In genomic region chr4:86947494-86948120, GRCh38 we compare ENCODE assay signal across 15 cellular contexts. TPM values are rescaled to one million over a fixed set of nuclear protein-coding genes. Genes with fewer than 3 reads are reported as not detected.
A peak's percentile ranks its signal among the peaks of the same experiment; 100 is the strongest.
DNase-seq lines count a peak whose midpoint lies in the region; ATAC-seq, FAIRE-seq and TF ChIP-seq lines count a peak whose summit lies in the region.
"Had no signal": no experiment of that assay in that cellular context is flagged by ENCODE, and none has a peak within 500 bp of the region (broad histone marks: within the 10 kb centered on the region; RNA-seq: fewer than 3 reads in every experiment).

No MANE protein-coding gene starts in this region.

- peaks cover 2% of the 10 kb centered on the region; the same call in 1 of the 2 replicates for H3K36me3 ChIP-seq in HUES6 (ENCODE audit: control insufficient read depth, insufficient read depth, low read length)
- peaks cover 0 to 16% (median 4%) of the 10 kb centered on the region in 4 donors for H3K36me3 ChIP-seq in upper lobe of left lung
- no peaks in the 10 kb centered on the region for H3K36me3 ChIP-seq in MG63

- H3K36me3 Mint-ChIP-seq in stimulated activated effector memory CD8-positive, alpha-beta T cell treated with anti-CD3 and anti-CD28 coated beads, Interleukin-12 subunit alpha, Interleukin-12 subunit beta, amount 100 ng/mL, for 72 hours: peaks cover 29% of the 10 kb centered on the region

- no peaks in the 10 kb centered on the region for H3K9me3 Mint-ChIP-seq in stimulated activated effector memory CD8-positive, alpha-beta T cell treated with anti-CD3 and anti-CD28 coated beads, Interleukin-12 subunit alpha, Interleukin-12 subunit beta, amount 100 ng/mL, for 72 hours
- H3K9me3 Mint-ChIP-seq: HFFc6 had no signal

- no peak overlapping the region for H3K27ac Mint-ChIP-seq in stimulated activated effector memory CD8-positive, alpha-beta T cell treated with anti-CD3 and anti-CD28 coated beads, Interleukin-12 subunit alpha, Interleukin-12 subunit beta, amount 100 ng/mL, for 72 hours
- H3K27ac Mint-ChIP-seq: HFFc6 had no signal

- no peak for DNase-seq in left ventricle myocardium superior
- DNase-seq in Right ventricle myocardium inferior (ENCODE audit: missing footprints): no peak
- no peak for DNase-seq in upper lobe of left lung
- no peak for DNase-seq in HuH-7 (ENCODE audit: low spot score)
- no peak for DNase-seq in stimulated activated effector memory CD8-positive, alpha-beta T cell treated with anti-CD3 and anti-CD28 coated beads, Interleukin-12 subunit alpha, Interleukin-12 subunit beta, amount 100 ng/mL, for 72 hours (ENCODE audit: low spot score in 2 of 2)
- no peak for DNase-seq in MG63
- DNase-seq: activated T-cell treated with anti-CD3 and anti-CD28 coated beads for 4 hours; HFFc6; NCI-H1930; SHP77 treated with DMSO at 0.1 percent for 48 hours; stimulated activated CD4-positive, alpha-beta T cell treated with anti-CD3 and anti-CD28 coated beads, Interleukin-1b, Interleukin-23, amount 100 ng/mL, for 48 hours had no signal

- H3K4me1 ChIP-seq in HUES6 (ENCODE audit: control insufficient read depth, insufficient read depth, low read length): peaks cover 65% of the 10 kb centered on the region
- peaks cover 20 to 32% (median 25%) of the 10 kb centered on the region in 4 donors for H3K4me1 ChIP-seq in upper lobe of left lung

- no peak for TF ChIP-seq CTCF in upper lobe of left lung (IDR thresholded peaks at IDR 0.05)

- H3K4me1 Mint-ChIP-seq in stimulated activated effector memory CD8-positive, alpha-beta T cell treated with anti-CD3 and anti-CD28 coated beads, Interleukin-12 subunit alpha, Interleukin-12 subunit beta, amount 100 ng/mL, for 72 hours: peaks cover 32% of the 10 kb centered on the region

- peak overlapping the region; percentile 90 for H3K27ac ChIP-seq in HUES6 (ENCODE audit: low read depth, low read length)
- H3K27ac ChIP-seq in upper lobe of left lung: peak overlapping the region in 3 of 4 donors; percentile 13 to 55 (median 13)

- intact Hi-C loops in left ventricle myocardium superior (cut with micrococcal nuclease): no loop called here
- intact Hi-C loops in Right ventricle myocardium inferior (cut with DNase I): no loop called here

- H3K4me3 ChIP-seq in HUES6 (ENCODE audit: low read depth, low read length) (peak overlapping the region; percentile 30), upper lobe of left lung (no peak overlapping the region), MG63 (no peak overlapping the region)

- no peaks in the 10 kb centered on the region for H3K27me3 ChIP-seq in HUES6 (ENCODE audit: control insufficient read depth, insufficient read depth, low read length)
- no peaks in the 10 kb centered on the region for H3K27me3 ChIP-seq in upper lobe of left lung
- H3K27me3 ChIP-seq in MG63: no peaks in the 10 kb centered on the region

- 6 to 15% methylated on average over 1 of the region's 1 CpG for WGBS in upper lobe of left lung, 2 donors

- FAIRE-seq in colon (lab: Jason Lieb, UNC): peak; percentile 24
- FAIRE-seq: frontal cortex, keratinocyte had no signal

- H3K9me3 ChIP-seq in HUES6 (ENCODE audit: control insufficient read depth, insufficient read depth, low read depth, low read length) (no peaks in the 10 kb centered on the region), upper lobe of left lung (no peaks in the 10 kb centered on the region), MG63 (no peaks in the 10 kb centered on the region)

- TF ChIP-seq EP300 in upper lobe of left lung (IDR thresholded peaks at IDR 0.05): peak in 1 of 4 donors; percentile 14

- no peak overlapping the region for H3K4me3 Mint-ChIP-seq in stimulated activated effector memory CD8-positive, alpha-beta T cell treated with anti-CD3 and anti-CD28 coated beads, Interleukin-12 subunit alpha, Interleukin-12 subunit beta, amount 100 ng/mL, for 72 hours
- H3K4me3 Mint-ChIP-seq: HFFc6 had no signal

- no peak for TF ChIP-seq POLR2A in upper lobe of left lung (IDR thresholded peaks at IDR 0.05)

- H3K9ac ChIP-seq in HUES6 (ENCODE audit: low read length): peak overlapping the region; percentile 52

- ATAC-seq in left ventricle myocardium superior (peak; percentile 19), Right ventricle myocardium inferior (no peak), upper lobe of left lung (ENCODE audit: low FRiP score in 2 of 2) (no peak)
- ATAC-seq in stimulated activated effector memory CD8-positive, alpha-beta T cell treated with anti-CD3 and anti-CD28 coated beads, Interleukin-12 subunit alpha, Interleukin-12 subunit beta, amount 100 ng/mL, for 72 hours: no peak

RNA-seq across cellular contexts. Expression of gene AFF1, which starts 12.8 kb away (rescaled TPM):
- total RNA-seq in left ventricle myocardium superior (77.8 TPM), Right ventricle myocardium inferior (73.3 TPM), upper lobe of left lung (100 to 1,000 TPM in 1 of 6 donors, 10 to 100 TPM in 5; 45.5 to 124 (median 83.9) TPM)
- total RNA-seq in MG63 (2014; rRNA removed; shearing (Covaris generic); ENCODE audit: low replicate concordance): 0.47 and 1.1 TPM in 2 replicates

RNA-seq across cellular contexts. Expression of gene C4orf36, which starts 55.4 kb away (rescaled TPM):
- total RNA-seq in left ventricle myocardium superior (1.1 TPM), Right ventricle myocardium inferior (0.78 TPM), upper lobe of left lung (1 to 10 TPM in 5 of 6 donors, under 1 TPM in 1; 0.57 to 7.3 (median 2.4) TPM)
- total RNA-seq in MG63 (2014; rRNA removed; shearing (Covaris generic); ENCODE audit: low replicate concordance): 0.32 and 0.49 TPM in 2 replicates

Comparison
In these comparisons a context has a peak if more than half of its experiments do, and no peak if none do; other contexts are left out.
1. RNA of gene AFF1, which starts 12.8 kb away (total RNA-seq): 45.5 to 124 TPM in upper lobe of left lung, 77.8 TPM in left ventricle myocardium superior (single experiment) and 73.3 TPM in Right ventricle myocardium inferior (single experiment); 0.47 to 1.1 TPM in MG63; every median in the first group is over 10 times any median in the second.